ENCODE assay signal across 6 cellular contexts in the genomic region with DNA sequence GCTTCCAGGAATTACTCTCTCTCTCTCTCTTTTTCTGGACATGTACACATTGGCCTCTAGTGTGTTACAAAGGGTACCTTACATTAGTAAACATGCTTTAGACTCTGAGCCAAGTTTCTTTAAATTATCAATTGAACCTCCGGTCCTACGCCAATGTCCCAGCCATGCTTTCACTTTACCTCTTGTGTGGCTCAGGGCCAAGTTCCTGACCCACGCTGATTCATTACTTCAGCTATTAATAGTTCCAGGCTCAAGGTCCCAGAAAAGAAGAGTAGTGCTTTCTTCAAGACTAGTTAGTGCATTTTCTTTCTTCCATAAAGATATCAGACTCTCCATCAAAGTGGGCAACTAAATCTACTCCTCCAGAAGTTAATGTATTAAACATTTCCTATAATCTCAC.
A peak's percentile ranks its signal among the peaks of the same experiment; 100 is the strongest.
DNase-seq lines count a peak whose midpoint lies in the region; ATAC-seq, FAIRE-seq and TF ChIP-seq lines count a peak whose summit lies in the region.
"Not testable (repeated sequence)": the region's sequence is repeated elsewhere in the genome, so short reads cannot be mapped to it uniquely, and the experiment has no call there.

No MANE protein-coding gene starts in this region.

- DNase-seq in GM12891 (ENCODE audit: insufficient read length, low spot score); RCC 7860 (ENCODE audit: low spot score); RWPE2 (ENCODE audit: low spot score); Right ventricle myocardium superior; left ventricle myocardium superior; gastrocnemius medialis: not testable (repeated sequence)

- not testable (repeated sequence) for H3K36me3 ChIP-seq in RWPE2 (ENCODE audit: low read depth); gastrocnemius medialis

- H3K4me1 ChIP-seq in RWPE2 (ENCODE audit: insufficient read depth, poor library complexity, severe bottlenecking); gastrocnemius medialis: not testable (repeated sequence)

- intact Hi-C loops in Right ventricle myocardium superior (cut with DNase I); left ventricle myocardium superior (cut with micrococcal nuclease); gastrocnemius medialis (cut with DNase I; ENCODE audit: low total_unique reads): not testable (repeated sequence)

- not testable (repeated sequence) for H3K9me3 ChIP-seq in RWPE2 (ENCODE audit: severe bottlenecking); gastrocnemius medialis

- FAIRE-seq in GM12891 (lab: Jason Lieb, UNC) (peak; percentile 69), RCC 7860 (lab: Jason Lieb, UNC) (peak; percentile 76)

- H3K4me3 ChIP-seq in RWPE2 (ENCODE audit: severe bottlenecking); gastrocnemius medialis: not testable (repeated sequence)

- ATAC-seq in RWPE2 (ENCODE audit: low read depth) = peak; percentile 69
- ATAC-seq in Right ventricle myocardium superior (ENCODE audit: poor library complexity) = peak; percentile 31
- peak; percentile 60 for ATAC-seq in left ventricle myocardium superior
- ATAC-seq in gastrocnemius medialis = peak; percentile 45 to 70

- not testable (repeated sequence) for TF ChIP-seq CTCF in RWPE2 (IDR thresholded peaks at IDR 0.05; ENCODE audit: poor library complexity, severe bottlenecking); gastrocnemius medialis (IDR thresholded peaks at IDR 0.05 in 4 of 5, conservative IDR thresholded peaks at IDR 0.05 in 1 of 5)

- not testable (repeated sequence) for H3K27ac ChIP-seq in RWPE2 (ENCODE audit: poor library complexity, severe bottlenecking); gastrocnemius medialis

- in situ Hi-C loops in gastrocnemius medialis (cut with MboI; ENCODE audit: low sequenced_read_pairs in 4 of 4) = not testable (repeated sequence)

- H3K27me3 ChIP-seq in RWPE2 (ENCODE audit: insufficient read depth, poor library complexity, severe bottlenecking); gastrocnemius medialis: not testable (repeated sequence)

- not testable (repeated sequence) for TF ChIP-seq POLR2A in GM12891 (IDR thresholded peaks at IDR 0.05; ENCODE audit: low read depth, low read length); gastrocnemius medialis (IDR thresholded peaks at IDR 0.05)
